Comparison of ENCODE assay signal across 14 cellular contexts in the genomic region with DNA sequence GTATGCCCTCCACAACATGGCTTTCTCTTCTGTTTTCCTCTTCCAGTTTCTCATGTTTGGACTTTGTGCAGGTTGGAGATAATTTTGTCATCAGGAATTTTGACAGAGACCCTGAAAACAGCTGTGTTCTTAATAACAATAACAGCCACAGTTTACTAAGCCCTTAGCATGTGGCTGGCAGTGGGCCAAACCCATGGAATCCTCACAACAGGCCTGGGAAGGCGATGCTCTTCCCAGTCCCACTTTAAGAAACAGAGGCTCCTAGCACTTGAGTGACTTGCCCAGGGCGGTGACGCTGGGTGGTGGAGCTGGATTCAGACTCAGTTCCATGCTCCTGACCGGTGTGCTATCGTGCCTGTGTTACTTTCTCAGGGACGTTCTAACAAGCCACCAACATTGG. TPM values are rescaled to one million over a fixed set of nuclear protein-coding genes. Genes with fewer than 3 reads are reported as not detected.
DNase-seq lines count a peak whose midpoint lies in the region; ATAC-seq and TF ChIP-seq lines count a peak whose summit lies in the region.
"Had no signal": no experiment of that assay in that cellular context is flagged by ENCODE, and none has a peak within 500 bp of the region (broad histone marks: within the 10 kb centered on the region; RNA-seq: fewer than 3 reads in every experiment).

No MANE protein-coding gene starts in this region.

- no peak overlapping the region for H3K23ac ChIP-seq in neuronal stem cell (ENCODE audit: low read depth, low read length, poor library complexity)

- peaks cover 55% of the 10 kb centered on the region for H3K4me1 Mint-ChIP-seq in mesothelial cell of epicardium
- peaks cover 16 to 18% of the 10 kb centered on the region in 2 donors for H3K4me1 Mint-ChIP-seq in natural killer cell treated with Interleukin-12 subunit alpha and Interleukin-12 subunit beta and Interleukin-15 and Interleukin-18, amount 100 ng/mL, for 72 hours (ENCODE audit: low read depth in 2 of 2)

- no peak overlapping the region for H4K8ac ChIP-seq in neuronal stem cell (ENCODE audit: low read depth, low read length)

- H3K4me1 ChIP-seq in uterus (peaks cover 0 to 24% of the 10 kb centered on the region in 2 donors), neuronal stem cell (ENCODE audit: control insufficient read depth in 2 of 2, insufficient read depth in 1 of 2, low read depth in 1 of 2, low read length in 2 of 2) (peaks cover 0 to 20% of the 10 kb centered on the region in 2 donors)

- H3K27me3 ChIP-seq in uterus = no peaks in the 10 kb centered on the region
- H3K27me3 ChIP-seq in neuronal stem cell (ENCODE audit: control insufficient read depth in 3 of 3, insufficient read depth in 3 of 3, low read depth in 1 of 3, low read length in 3 of 3) = peaks cover 0 to 29% (median 3%) of the 10 kb centered on the region in 3 experiments
- H3K27me3 ChIP-seq: upper lobe of left lung had no signal

- no peaks in the 10 kb centered on the region for H3K9me3 Mint-ChIP-seq in mesothelial cell of epicardium
- H3K9me3 Mint-ChIP-seq in natural killer cell treated with Interleukin-12 subunit alpha and Interleukin-12 subunit beta and Interleukin-15 and Interleukin-18, amount 100 ng/mL, for 72 hours = no peaks in the 10 kb centered on the region
- H3K9me3 Mint-ChIP-seq: activated naive CD4-positive, alpha-beta T cell treated with anti-CD3 and anti-CD28 coated beads, Interleukin-2, amount 50 U/mL, for 24 hours had no signal

- TF ChIP-seq POLR2A in uterus (IDR thresholded peaks at IDR 0.05) = no peak

- H3K9me3 ChIP-seq in uterus = no peaks in the 10 kb centered on the region
- no peaks in the 10 kb centered on the region for H3K9me3 ChIP-seq in neuronal stem cell (replicated peaks in 1 of 2; ENCODE audit: control insufficient read depth in 2 of 2, insufficient read depth in 1 of 2, low read depth in 1 of 2, low read length in 2 of 2)
- H3K9me3 ChIP-seq: upper lobe of left lung had no signal

- no peak for ATAC-seq in Right ventricle myocardium superior (ENCODE audit: poor library complexity)
- ATAC-seq in natural killer cell treated with Interleukin-12 subunit alpha and Interleukin-12 subunit beta and Interleukin-15 and Interleukin-18, amount 100 ng/mL, for 72 hours = no peak
- ATAC-seq: Panc1 had no signal

- H3K14ac ChIP-seq in neuronal stem cell (ENCODE audit: low read length) = no peak overlapping the region

- no peak overlapping the region for H3K4ac ChIP-seq in neuronal stem cell (ENCODE audit: low read length)

- no peak overlapping the region for H2AK5ac ChIP-seq in neuronal stem cell (ENCODE audit: low read depth, low read length)

- no peak overlapping the region for H3K4me2 ChIP-seq in neuronal stem cell (ENCODE audit: insufficient read depth, low read length, poor library complexity, severe bottlenecking)

- DNase-seq in Right ventricle myocardium superior = peak; percentile 61
- DNase-seq in cardiac septum (ENCODE audit: low spot score) = no peak
- peak in 7 of 61 donors; percentile 8 to 49 (median 23) for DNase-seq in caudate nucleus (lab: John Stamatoyannopoulos, UW)
- peak in 1 of 2 experiments; percentile 66 for DNase-seq in mesothelial cell of epicardium (ENCODE audit: low spot score in 2 of 2, unreplicated experiment in 2 of 2)
- peak; percentile 48 to 66 for DNase-seq in uterus
- DNase-seq in neuronal stem cell (ENCODE audit: low spot score) = no peak
- no peak for DNase-seq in NK-92 (lab: John Stamatoyannopoulos, UW; ENCODE audit: unreplicated experiment)
- no peak for DNase-seq in natural killer cell treated with Interleukin-12 subunit alpha and Interleukin-12 subunit beta and Interleukin-15 and Interleukin-18, amount 100 ng/mL, for 72 hours (ENCODE audit: low spot score)
- DNase-seq: DMS53, NCI-H2029, T-helper 9 cell, upper lobe of left lung had no signal

- H3K27ac Mint-ChIP-seq in mesothelial cell of epicardium = peak overlapping the region; percentile 39
- no peak overlapping the region for H3K27ac Mint-ChIP-seq in natural killer cell treated with Interleukin-12 subunit alpha and Interleukin-12 subunit beta and Interleukin-15 and Interleukin-18, amount 100 ng/mL, for 72 hours
- H3K27ac Mint-ChIP-seq: activated naive CD4-positive, alpha-beta T cell treated with anti-CD3 and anti-CD28 coated beads, Interleukin-2, amount 50 U/mL, for 24 hours had no signal

- no peak overlapping the region for H2BK12ac ChIP-seq in neuronal stem cell (ENCODE audit: low read length)

- H4K91ac ChIP-seq in neuronal stem cell (ENCODE audit: low read depth, low read length, poor library complexity) = no peak overlapping the region

- H3K18ac ChIP-seq in neuronal stem cell (ENCODE audit: low read length) = no peak overlapping the region

- no peak overlapping the region for H2BK120ac ChIP-seq in neuronal stem cell (ENCODE audit: low read depth, low read length)

- H3K4me3 Mint-ChIP-seq in mesothelial cell of epicardium = no peak overlapping the region
- no peak overlapping the region for H3K4me3 Mint-ChIP-seq in natural killer cell treated with Interleukin-12 subunit alpha and Interleukin-12 subunit beta and Interleukin-15 and Interleukin-18, amount 100 ng/mL, for 72 hours
- H3K4me3 Mint-ChIP-seq: activated naive CD4-positive, alpha-beta T cell treated with anti-CD3 and anti-CD28 coated beads, Interleukin-2, amount 50 U/mL, for 24 hours had no signal

- H3K36me3 Mint-ChIP-seq in mesothelial cell of epicardium = no peaks in the 10 kb centered on the region
- H3K36me3 Mint-ChIP-seq in natural killer cell treated with Interleukin-12 subunit alpha and Interleukin-12 subunit beta and Interleukin-15 and Interleukin-18, amount 100 ng/mL, for 72 hours = no peaks in the 10 kb centered on the region
- H3K36me3 Mint-ChIP-seq: activated naive CD4-positive, alpha-beta T cell treated with anti-CD3 and anti-CD28 coated beads, Interleukin-2, amount 50 U/mL, for 24 hours had no signal

- TF ChIP-seq CTCF in mesothelial cell of epicardium (IDR thresholded peaks at IDR 0.05; ENCODE audit: unreplicated experiment) (no peak), uterus (IDR thresholded peaks at IDR 0.05) (no peak)

- WGBS in neuronal stem cell (ENCODE audit: extremely low coverage in 2 of 2, insufficient read length in 2 of 2, insufficient replicate concordance in 1 of 2), 2 donors = no CpG with 5 or more reads among the region's 6 CpGs

- H3K27ac ChIP-seq in caudate nucleus (ENCODE audit: low read depth, low read length) (peak overlapping the region; percentile 98), uterus (peak overlapping the region; percentile 83 to 84), neuronal stem cell (replicated peaks; ENCODE audit: low read length) (no peak overlapping the region)
- H3K27ac ChIP-seq: upper lobe of left lung had no signal

- intact Hi-C loops in Right ventricle myocardium superior (cut with DNase I) (no loop called here), cardiac septum (cut with DNase I) (loop anchor here (5.0 kb wide), 1 partner anchor 38 kb away; no protein-coding TSS in a partner anchor), uterus (cut with DNase I; ENCODE audit: low total_unique reads) (no loop called here)

- H3K79me1 ChIP-seq in neuronal stem cell (ENCODE audit: low read depth, low read length) = no peaks in the 10 kb centered on the region

- H3K4me3 ChIP-seq in uterus = no peak overlapping the region
- H3K4me3 ChIP-seq in neuronal stem cell (ENCODE audit: low read length in 2 of 2) = no peak overlapping the region
- H3K4me3 ChIP-seq: upper lobe of left lung had no signal

- no peak overlapping the region for H2BK5ac ChIP-seq in neuronal stem cell (ENCODE audit: low read length)

- H2BK15ac ChIP-seq in neuronal stem cell (ENCODE audit: low read length) = no peak overlapping the region

- H3K36me3 ChIP-seq in uterus (no peaks in the 10 kb centered on the region), neuronal stem cell (replicated peaks in 1 of 2; ENCODE audit: control insufficient read depth in 2 of 2, insufficient read depth in 2 of 2, low read length in 2 of 2) (no peaks in the 10 kb centered on the region)
- H3K36me3 ChIP-seq: upper lobe of left lung had no signal

- H3K9ac ChIP-seq in neuronal stem cell (ENCODE audit: low read depth, low read length, poor library complexity) = no peak overlapping the region

- no peak overlapping the region for H2AFZ ChIP-seq in neuronal stem cell (ENCODE audit: low read length)

- no peaks in the 10 kb centered on the region for H3K27me3 Mint-ChIP-seq in mesothelial cell of epicardium (ENCODE audit: low read depth)
- no peaks in the 10 kb centered on the region for H3K27me3 Mint-ChIP-seq in natural killer cell treated with Interleukin-12 subunit alpha and Interleukin-12 subunit beta and Interleukin-15 and Interleukin-18, amount 100 ng/mL, for 72 hours
- H3K27me3 Mint-ChIP-seq: activated naive CD4-positive, alpha-beta T cell treated with anti-CD3 and anti-CD28 coated beads, Interleukin-2, amount 50 U/mL, for 24 hours had no signal

RNA-seq across cellular contexts. Expression of gene PLEKHG3, which starts 20.1 kb away (rescaled TPM):
- total RNA-seq in Right ventricle myocardium superior (16.6 TPM), cardiac septum (22.5 TPM), mesothelial cell of epicardium (141 to 142 TPM (median 142 TPM) in 3 replicates), uterus (100 to 1,000 TPM in 1 of 4 donors, 10 to 100 TPM in 3; 40.5 to 178 (median 59.7) TPM)
- polyA plus RNA-seq in neuronal stem cell (2013, experiment 1 of 2) = 66.9 TPM
- 64.7 TPM for polyA plus RNA-seq in neuronal stem cell (2013, experiment 2 of 2)
- total RNA-seq in natural killer cell treated with Interleukin-12 subunit alpha and Interleukin-12 subunit beta and Interleukin-15 and Interleukin-18, amount 100 ng/mL, for 72 hours = 10 to 100 TPM; 17.1 to 30.3 TPM

Comparison
In these comparisons a context has a peak if more than half of its experiments do, and no peak if none do; other contexts are left out.
1. DNase-seq: peak in Right ventricle myocardium superior (single experiment) and uterus (2 of 2); none in cardiac septum (single experiment), neuronal stem cell (single experiment), NK-92 (single experiment) and natural killer cell treated with Interleukin-12 subunit alpha and Interleukin-12 subunit beta and Interleukin-15 and Interleukin-18, amount 100 ng/mL, for 72 hours (single experiment).